In the genomic region with DNA sequence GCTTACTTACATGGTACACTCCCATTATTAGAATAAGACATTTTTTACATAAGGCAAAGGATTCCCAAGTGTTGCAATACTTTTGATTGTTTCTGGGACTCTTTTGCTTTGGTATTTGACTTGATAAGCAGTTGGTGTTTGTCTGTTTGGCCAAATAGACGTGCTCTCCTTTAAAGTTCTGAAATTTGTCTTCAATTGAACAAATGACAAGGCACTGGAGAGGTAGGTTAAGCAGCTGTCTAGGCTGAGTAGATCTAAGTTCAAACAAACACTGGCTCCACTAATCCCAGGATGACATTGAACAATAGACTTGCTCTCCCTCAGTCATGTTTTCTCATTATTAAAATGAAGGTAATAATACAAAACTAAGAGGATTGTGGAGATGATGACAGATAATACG, we compare ENCODE assay signal across 1 cellular context.
TF ChIP-seq lines count a peak whose summit lies in the region.

No MANE protein-coding gene starts in this region.

TF ChIP-seq in HepG2, 621 proteins besides CTCF, POLR2A, EP300 and RAD21 (continued from another document and continues in another):
- TF ChIP-seq, protein P1, sequence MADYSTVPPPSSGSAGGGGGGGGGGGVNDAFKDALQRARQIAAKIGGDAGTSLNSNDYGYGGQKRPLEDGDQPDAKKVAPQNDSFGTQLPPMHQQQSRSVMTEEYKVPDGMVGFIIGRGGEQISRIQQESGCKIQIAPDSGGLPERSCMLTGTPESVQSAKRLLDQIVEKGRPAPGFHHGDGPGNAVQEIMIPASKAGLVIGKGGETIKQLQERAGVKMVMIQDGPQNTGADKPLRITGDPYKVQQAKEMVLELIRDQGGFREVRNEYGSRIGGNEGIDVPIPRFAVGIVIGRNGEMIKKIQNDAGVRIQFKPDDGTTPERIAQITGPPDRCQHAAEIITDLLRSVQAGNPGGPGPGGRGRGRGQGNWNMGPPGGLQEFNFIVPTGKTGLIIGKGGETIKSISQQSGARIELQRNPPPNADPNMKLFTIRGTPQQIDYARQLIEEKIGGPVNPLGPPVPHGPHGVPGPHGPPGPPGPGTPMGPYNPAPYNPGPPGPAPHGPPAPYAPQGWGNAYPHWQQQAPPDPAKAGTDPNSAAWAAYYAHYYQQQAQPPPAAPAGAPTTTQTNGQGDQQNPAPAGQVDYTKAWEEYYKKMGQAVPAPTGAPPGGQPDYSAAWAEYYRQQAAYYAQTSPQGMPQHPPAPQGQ (CRISPR knock-in tag; IDR thresholded peaks at IDR 0.05; ENCODE audit: borderline replicate concordance): no peak
- TF ChIP-seq ZNF780A (CRISPR knock-in tag; IDR thresholded peaks at IDR 0.05): no peak
- no peak for TF ChIP-seq ARNT2 (CRISPR knock-in tag; IDR thresholded peaks at IDR 0.05; ENCODE audit: low read depth)
- no peak for TF ChIP-seq KDM4B (CRISPR knock-in tag; IDR thresholded peaks at IDR 0.05)
- TF ChIP-seq, protein P2, sequence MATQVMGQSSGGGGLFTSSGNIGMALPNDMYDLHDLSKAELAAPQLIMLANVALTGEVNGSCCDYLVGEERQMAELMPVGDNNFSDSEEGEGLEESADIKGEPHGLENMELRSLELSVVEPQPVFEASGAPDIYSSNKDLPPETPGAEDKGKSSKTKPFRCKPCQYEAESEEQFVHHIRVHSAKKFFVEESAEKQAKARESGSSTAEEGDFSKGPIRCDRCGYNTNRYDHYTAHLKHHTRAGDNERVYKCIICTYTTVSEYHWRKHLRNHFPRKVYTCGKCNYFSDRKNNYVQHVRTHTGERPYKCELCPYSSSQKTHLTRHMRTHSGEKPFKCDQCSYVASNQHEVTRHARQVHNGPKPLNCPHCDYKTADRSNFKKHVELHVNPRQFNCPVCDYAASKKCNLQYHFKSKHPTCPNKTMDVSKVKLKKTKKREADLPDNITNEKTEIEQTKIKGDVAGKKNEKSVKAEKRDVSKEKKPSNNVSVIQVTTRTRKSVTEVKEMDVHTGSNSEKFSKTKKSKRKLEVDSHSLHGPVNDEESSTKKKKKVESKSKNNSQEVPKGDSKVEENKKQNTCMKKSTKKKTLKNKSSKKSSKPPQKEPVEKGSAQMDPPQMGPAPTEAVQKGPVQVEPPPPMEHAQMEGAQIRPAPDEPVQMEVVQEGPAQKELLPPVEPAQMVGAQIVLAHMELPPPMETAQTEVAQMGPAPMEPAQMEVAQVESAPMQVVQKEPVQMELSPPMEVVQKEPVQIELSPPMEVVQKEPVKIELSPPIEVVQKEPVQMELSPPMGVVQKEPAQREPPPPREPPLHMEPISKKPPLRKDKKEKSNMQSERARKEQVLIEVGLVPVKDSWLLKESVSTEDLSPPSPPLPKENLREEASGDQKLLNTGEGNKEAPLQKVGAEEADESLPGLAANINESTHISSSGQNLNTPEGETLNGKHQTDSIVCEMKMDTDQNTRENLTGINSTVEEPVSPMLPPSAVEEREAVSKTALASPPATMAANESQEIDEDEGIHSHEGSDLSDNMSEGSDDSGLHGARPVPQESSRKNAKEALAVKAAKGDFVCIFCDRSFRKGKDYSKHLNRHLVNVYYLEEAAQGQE (IDR thresholded peaks at IDR 0.05; ENCODE audit: borderline replicate concordance in 1 of 2, low read depth in 1 of 2, low read length in 2 of 2): no peak
- TF ChIP-seq CREM (IDR thresholded peaks at IDR 0.05): peak; percentile 89
- no peak for TF ChIP-seq CREM (CRISPR knock-in tag; IDR thresholded peaks at IDR 0.05)
- TF ChIP-seq ZNF816 (CRISPR knock-in tag; IDR thresholded peaks at IDR 0.05; ENCODE audit: borderline replicate concordance): no peak
- TF ChIP-seq ADNP (CRISPR knock-in tag; IDR thresholded peaks at IDR 0.05): no peak
- TF ChIP-seq YY1 (IDR thresholded peaks at IDR 0.05; ENCODE audit: insufficient read depth, insufficient replicate concordance, low read depth, low read length): no peak
- no peak for TF ChIP-seq ZNF225 (CRISPR knock-in tag; IDR thresholded peaks at IDR 0.05)
- no peak for TF ChIP-seq SMAD9 (CRISPR knock-in tag; IDR thresholded peaks at IDR 0.05)
- TF ChIP-seq ZFP1 (CRISPR knock-in tag; IDR thresholded peaks at IDR 0.05): peak; percentile 44; the same call in 1 of the 2 replicates
- TF ChIP-seq WIZ (CRISPR knock-in tag; IDR thresholded peaks at IDR 0.05): peak; percentile 69; the same call in 1 of the 2 replicates
- no peak for TF ChIP-seq PHF5A (CRISPR knock-in tag; IDR thresholded peaks at IDR 0.05; ENCODE audit: low read depth, unreplicated experiment)
- TF ChIP-seq, protein P3, sequence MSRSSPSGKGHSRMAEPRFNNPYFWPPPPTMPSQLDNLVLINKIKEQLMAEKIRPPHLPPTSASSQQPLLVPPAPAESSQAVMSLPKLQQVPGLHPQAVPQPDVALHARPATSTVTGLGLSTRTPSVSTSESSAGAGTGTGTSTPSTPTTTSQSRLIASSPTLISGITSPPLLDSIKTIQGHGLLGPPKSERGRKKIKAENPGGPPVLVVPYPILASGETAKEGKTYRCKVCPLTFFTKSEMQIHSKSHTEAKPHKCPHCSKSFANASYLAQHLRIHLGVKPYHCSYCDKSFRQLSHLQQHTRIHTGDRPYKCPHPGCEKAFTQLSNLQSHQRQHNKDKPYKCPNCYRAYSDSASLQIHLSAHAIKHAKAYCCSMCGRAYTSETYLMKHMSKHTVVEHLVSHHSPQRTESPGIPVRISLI (CRISPR knock-in tag; IDR thresholded peaks at IDR 0.05; ENCODE audit: borderline replicate concordance): no peak
- TF ChIP-seq ZFAT (CRISPR knock-in tag; conservative IDR thresholded peaks at IDR 0.05): no peak
- TF ChIP-seq, protein P4, sequence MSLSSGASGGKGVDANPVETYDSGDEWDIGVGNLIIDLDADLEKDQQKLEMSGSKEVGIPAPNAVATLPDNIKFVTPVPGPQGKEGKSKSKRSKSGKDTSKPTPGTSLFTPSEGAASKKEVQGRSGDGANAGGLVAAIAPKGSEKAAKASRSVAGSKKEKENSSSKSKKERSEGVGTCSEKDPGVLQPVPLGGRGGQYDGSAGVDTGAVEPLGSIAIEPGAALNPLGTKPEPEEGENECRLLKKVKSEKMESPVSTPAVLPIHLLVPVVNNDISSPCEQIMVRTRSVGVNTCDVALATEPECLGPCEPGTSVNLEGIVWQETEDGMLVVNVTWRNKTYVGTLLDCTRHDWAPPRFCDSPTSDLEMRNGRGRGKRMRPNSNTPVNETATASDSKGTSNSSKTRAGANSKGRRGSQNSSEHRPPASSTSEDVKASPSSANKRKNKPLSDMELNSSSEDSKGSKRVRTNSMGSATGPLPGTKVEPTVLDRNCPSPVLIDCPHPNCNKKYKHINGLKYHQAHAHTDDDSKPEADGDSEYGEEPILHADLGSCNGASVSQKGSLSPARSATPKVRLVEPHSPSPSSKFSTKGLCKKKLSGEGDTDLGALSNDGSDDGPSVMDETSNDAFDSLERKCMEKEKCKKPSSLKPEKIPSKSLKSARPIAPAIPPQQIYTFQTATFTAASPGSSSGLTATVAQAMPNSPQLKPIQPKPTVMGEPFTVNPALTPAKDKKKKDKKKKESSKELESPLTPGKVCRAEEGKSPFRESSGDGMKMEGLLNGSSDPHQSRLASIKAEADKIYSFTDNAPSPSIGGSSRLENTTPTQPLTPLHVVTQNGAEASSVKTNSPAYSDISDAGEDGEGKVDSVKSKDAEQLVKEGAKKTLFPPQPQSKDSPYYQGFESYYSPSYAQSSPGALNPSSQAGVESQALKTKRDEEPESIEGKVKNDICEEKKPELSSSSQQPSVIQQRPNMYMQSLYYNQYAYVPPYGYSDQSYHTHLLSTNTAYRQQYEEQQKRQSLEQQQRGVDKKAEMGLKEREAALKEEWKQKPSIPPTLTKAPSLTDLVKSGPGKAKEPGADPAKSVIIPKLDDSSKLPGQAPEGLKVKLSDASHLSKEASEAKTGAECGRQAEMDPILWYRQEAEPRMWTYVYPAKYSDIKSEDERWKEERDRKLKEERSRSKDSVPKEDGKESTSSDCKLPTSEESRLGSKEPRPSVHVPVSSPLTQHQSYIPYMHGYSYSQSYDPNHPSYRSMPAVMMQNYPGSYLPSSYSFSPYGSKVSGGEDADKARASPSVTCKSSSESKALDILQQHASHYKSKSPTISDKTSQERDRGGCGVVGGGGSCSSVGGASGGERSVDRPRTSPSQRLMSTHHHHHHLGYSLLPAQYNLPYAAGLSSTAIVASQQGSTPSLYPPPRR (CRISPR knock-in tag; IDR thresholded peaks at IDR 0.05; ENCODE audit: borderline replicate concordance): peak; percentile 90
- TF ChIP-seq, protein P5, sequence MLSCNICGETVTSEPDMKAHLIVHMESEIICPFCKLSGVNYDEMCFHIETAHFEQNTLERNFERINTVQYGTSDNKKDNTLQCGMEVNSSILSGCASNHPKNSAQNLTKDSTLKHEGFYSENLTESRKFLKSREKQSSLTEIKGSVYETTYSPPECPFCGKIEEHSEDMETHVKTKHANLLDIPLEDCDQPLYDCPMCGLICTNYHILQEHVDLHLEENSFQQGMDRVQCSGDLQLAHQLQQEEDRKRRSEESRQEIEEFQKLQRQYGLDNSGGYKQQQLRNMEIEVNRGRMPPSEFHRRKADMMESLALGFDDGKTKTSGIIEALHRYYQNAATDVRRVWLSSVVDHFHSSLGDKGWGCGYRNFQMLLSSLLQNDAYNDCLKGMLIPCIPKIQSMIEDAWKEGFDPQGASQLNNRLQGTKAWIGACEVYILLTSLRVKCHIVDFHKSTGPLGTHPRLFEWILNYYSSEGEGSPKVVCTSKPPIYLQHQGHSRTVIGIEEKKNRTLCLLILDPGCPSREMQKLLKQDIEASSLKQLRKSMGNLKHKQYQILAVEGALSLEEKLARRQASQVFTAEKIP (CRISPR knock-in tag; IDR thresholded peaks at IDR 0.05; ENCODE audit: borderline replicate concordance): no peak
- no peak for TF ChIP-seq ZNF501 (CRISPR knock-in tag; IDR thresholded peaks at IDR 0.05)
- no peak for TF ChIP-seq ZNF354B (CRISPR knock-in tag; IDR thresholded peaks at IDR 0.05)
- TF ChIP-seq, protein P6, sequence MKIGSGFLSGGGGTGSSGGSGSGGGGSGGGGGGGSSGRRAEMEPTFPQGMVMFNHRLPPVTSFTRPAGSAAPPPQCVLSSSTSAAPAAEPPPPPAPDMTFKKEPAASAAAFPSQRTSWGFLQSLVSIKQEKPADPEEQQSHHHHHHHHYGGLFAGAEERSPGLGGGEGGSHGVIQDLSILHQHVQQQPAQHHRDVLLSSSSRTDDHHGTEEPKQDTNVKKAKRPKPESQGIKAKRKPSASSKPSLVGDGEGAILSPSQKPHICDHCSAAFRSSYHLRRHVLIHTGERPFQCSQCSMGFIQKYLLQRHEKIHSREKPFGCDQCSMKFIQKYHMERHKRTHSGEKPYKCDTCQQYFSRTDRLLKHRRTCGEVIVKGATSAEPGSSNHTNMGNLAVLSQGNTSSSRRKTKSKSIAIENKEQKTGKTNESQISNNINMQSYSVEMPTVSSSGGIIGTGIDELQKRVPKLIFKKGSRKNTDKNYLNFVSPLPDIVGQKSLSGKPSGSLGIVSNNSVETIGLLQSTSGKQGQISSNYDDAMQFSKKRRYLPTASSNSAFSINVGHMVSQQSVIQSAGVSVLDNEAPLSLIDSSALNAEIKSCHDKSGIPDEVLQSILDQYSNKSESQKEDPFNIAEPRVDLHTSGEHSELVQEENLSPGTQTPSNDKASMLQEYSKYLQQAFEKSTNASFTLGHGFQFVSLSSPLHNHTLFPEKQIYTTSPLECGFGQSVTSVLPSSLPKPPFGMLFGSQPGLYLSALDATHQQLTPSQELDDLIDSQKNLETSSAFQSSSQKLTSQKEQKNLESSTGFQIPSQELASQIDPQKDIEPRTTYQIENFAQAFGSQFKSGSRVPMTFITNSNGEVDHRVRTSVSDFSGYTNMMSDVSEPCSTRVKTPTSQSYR (CRISPR knock-in tag; IDR thresholded peaks at IDR 0.05; ENCODE audit: borderline replicate concordance): no peak
- TF ChIP-seq RXRA (CRISPR knock-in tag; IDR thresholded peaks at IDR 0.05): no peak
- TF ChIP-seq SIX1 (CRISPR knock-in tag; IDR thresholded peaks at IDR 0.05; ENCODE audit: borderline replicate concordance): no peak
- no peak for TF ChIP-seq ZNF562 (CRISPR knock-in tag; IDR thresholded peaks at IDR 0.05; ENCODE audit: borderline replicate concordance)
- TF ChIP-seq, protein P7, sequence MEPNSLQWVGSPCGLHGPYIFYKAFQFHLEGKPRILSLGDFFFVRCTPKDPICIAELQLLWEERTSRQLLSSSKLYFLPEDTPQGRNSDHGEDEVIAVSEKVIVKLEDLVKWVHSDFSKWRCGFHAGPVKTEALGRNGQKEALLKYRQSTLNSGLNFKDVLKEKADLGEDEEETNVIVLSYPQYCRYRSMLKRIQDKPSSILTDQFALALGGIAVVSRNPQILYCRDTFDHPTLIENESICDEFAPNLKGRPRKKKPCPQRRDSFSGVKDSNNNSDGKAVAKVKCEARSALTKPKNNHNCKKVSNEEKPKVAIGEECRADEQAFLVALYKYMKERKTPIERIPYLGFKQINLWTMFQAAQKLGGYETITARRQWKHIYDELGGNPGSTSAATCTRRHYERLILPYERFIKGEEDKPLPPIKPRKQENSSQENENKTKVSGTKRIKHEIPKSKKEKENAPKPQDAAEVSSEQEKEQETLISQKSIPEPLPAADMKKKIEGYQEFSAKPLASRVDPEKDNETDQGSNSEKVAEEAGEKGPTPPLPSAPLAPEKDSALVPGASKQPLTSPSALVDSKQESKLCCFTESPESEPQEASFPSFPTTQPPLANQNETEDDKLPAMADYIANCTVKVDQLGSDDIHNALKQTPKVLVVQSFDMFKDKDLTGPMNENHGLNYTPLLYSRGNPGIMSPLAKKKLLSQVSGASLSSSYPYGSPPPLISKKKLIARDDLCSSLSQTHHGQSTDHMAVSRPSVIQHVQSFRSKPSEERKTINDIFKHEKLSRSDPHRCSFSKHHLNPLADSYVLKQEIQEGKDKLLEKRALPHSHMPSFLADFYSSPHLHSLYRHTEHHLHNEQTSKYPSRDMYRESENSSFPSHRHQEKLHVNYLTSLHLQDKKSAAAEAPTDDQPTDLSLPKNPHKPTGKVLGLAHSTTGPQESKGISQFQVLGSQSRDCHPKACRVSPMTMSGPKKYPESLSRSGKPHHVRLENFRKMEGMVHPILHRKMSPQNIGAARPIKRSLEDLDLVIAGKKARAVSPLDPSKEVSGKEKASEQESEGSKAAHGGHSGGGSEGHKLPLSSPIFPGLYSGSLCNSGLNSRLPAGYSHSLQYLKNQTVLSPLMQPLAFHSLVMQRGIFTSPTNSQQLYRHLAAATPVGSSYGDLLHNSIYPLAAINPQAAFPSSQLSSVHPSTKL (CRISPR knock-in tag; IDR thresholded peaks at IDR 0.05): peak; percentile 95
- TF ChIP-seq MYC (CRISPR knock-in tag; IDR thresholded peaks at IDR 0.05; ENCODE audit: borderline replicate concordance): no peak
- TF ChIP-seq STAG1 (CRISPR knock-in tag; IDR thresholded peaks at IDR 0.05): 0 out of 2 replicates have a peak, but pooled peaks have one; percentile 13
- TF ChIP-seq, protein P8, sequence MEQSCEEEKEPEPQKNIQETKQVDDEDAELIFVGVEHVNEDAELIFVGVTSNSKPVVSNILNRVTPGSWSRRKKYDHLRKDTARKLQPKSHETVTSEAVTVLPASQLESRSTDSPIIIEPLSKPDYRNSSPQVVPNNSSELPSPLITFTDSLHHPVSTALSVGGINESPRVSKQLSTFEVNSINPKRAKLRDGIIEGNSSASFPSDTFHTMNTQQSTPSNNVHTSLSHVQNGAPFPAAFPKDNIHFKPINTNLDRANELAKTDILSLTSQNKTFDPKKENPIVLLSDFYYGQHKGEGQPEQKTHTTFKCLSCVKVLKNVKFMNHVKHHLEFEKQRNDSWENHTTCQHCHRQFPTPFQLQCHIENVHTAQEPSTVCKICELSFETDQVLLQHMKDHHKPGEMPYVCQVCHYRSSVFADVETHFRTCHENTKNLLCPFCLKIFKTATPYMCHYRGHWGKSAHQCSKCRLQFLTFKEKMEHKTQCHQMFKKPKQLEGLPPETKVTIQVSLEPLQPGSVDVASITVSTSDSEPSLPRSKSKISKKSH (CRISPR knock-in tag; IDR thresholded peaks at IDR 0.05; ENCODE audit: borderline replicate concordance): no peak
- peak; percentile 48 for TF ChIP-seq ASH2L (IDR thresholded peaks at IDR 0.05; ENCODE audit: insufficient read length, low read depth, low read length)
- no peak for TF ChIP-seq AGO2 (optimal IDR thresholded peaks at IDR 0.05; ENCODE audit: low read depth, low read length)
- TF ChIP-seq SATB2 (CRISPR knock-in tag; IDR thresholded peaks at IDR 0.05): no peak; the same call in 1 of the 2 replicates
- peak; percentile 76; the same call in 1 of the 2 replicates for TF ChIP-seq ZNF644 (CRISPR knock-in tag; IDR thresholded peaks at IDR 0.05; ENCODE audit: low read depth)
- peak; percentile 76 for TF ChIP-seq FOSL2 (CRISPR knock-in tag; IDR thresholded peaks at IDR 0.05)
- TF ChIP-seq MIXL1 (CRISPR knock-in tag; IDR thresholded peaks at IDR 0.05): no peak
